Comparison of ENCODE assay signal across 11 cellular contexts in the genomic region with DNA sequence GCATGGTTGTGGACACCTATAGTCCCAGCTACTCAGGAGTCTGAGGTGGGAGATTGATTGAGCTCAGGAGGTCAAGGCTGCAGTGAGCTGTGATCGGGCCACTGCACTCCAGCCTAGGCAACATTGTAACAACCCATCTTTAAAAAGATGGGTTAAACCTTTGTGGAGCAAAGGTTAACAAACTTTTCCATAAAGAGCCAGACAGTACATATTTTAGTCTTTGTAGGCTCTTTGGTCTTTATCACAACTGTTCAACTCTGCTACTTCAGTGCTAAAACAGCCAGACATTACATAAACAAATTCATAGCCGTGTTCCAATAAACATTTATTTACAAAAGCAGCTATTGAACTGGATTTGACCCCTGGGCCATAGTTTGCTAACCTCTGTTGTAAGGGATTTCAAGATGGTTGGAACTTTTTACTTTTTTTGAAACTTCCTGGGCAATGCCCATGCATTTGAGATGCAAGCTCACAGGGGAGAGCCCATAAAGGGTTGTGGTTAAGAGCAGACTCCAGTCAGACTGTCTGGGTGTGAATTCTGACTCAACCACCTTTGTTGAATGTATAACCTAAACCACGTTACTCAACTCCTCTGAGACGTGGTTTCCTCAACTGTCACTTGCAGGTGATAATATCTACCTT. TPM values are rescaled to one million over a fixed set of nuclear protein-coding genes. Genes with fewer than 3 reads are reported as not detected.
DNase-seq lines count a peak whose midpoint lies in the region; ATAC-seq and TF ChIP-seq lines count a peak whose summit lies in the region.
"Had no signal": no experiment of that assay in that cellular context is flagged by ENCODE, and none has a peak within 500 bp of the region (broad histone marks: within the 10 kb centered on the region; RNA-seq: fewer than 3 reads in every experiment).

No MANE protein-coding gene starts in this region.

- no peaks in the 10 kb centered on the region for H3K36me3 ChIP-seq in testis (ENCODE audit: low read depth, missing control alignments)

- intact Hi-C loops in testis (cut with DNase I; ENCODE audit: low total_unique reads), result no loop called here

- H3K9me3 ChIP-seq in testis, result no peaks in the 10 kb centered on the region

- no peak overlapping the region for H3K4me3 Mint-ChIP-seq in progenitor cell of endocrine pancreas (ENCODE audit: low read depth)
- H3K4me3 Mint-ChIP-seq: activated naive CD8-positive, alpha-beta T cell had no signal

- peaks cover 2% of the 10 kb centered on the region for H3K4me1 Mint-ChIP-seq in progenitor cell of endocrine pancreas (ENCODE audit: low read depth)

- no peak for TF ChIP-seq POLR2A in testis (IDR thresholded peaks at IDR 0.05)

- H3K27me3 ChIP-seq in testis, result no peaks in the 10 kb centered on the region

- no peak overlapping the region for H3K27ac Mint-ChIP-seq in progenitor cell of endocrine pancreas
- H3K27ac Mint-ChIP-seq: activated naive CD8-positive, alpha-beta T cell had no signal

- no peaks in the 10 kb centered on the region for H3K9me3 Mint-ChIP-seq in progenitor cell of endocrine pancreas (ENCODE audit: low read depth)

- peaks cover 27% of the 10 kb centered on the region for H3K36me3 Mint-ChIP-seq in progenitor cell of endocrine pancreas (ENCODE audit: insufficient read depth)
- H3K36me3 Mint-ChIP-seq: activated naive CD8-positive, alpha-beta T cell had no signal

- H3K27ac ChIP-seq in testis, result peak overlapping the region in 1 of 2 donors; percentile 14

- H3K4me1 ChIP-seq in testis, result peaks cover 9% of the 10 kb centered on the region

- peak; percentile 30 for ATAC-seq in HG03457 (IDR thresholded peaks at IDR 0.05; ENCODE audit: unreplicated experiment)

- H3K27me3 Mint-ChIP-seq in progenitor cell of endocrine pancreas, result no peaks in the 10 kb centered on the region
- H3K27me3 Mint-ChIP-seq: activated naive CD8-positive, alpha-beta T cell had no signal

- TF ChIP-seq CTCF in testis (IDR thresholded peaks at IDR 0.05) (no peak), progenitor cell of endocrine pancreas (IDR thresholded peaks at IDR 0.05; ENCODE audit: unreplicated experiment) (no peak)

- peak; percentile 47 to 49 for DNase-seq in activated CD4-positive, alpha-beta T cell treated with anti-CD3 and anti-CD28 coated beads for 4 hours
- no peak for DNase-seq in activated CD4-positive, alpha-beta T cell treated with anti-CD3 and anti-CD28 coated beads for 1 hour
- DNase-seq in amniotic epithelial cell (ENCODE audit: low read depth) (peak; percentile 75), testis (no peak), NCI-H128 (lab: John Stamatoyannopoulos, UW; ENCODE audit: unreplicated experiment) (no peak), progenitor cell of endocrine pancreas (ENCODE audit: low spot score, unreplicated experiment) (no peak)
- DNase-seq in stimulated activated CD8-positive, alpha-beta memory T cell treated with anti-CD3 and anti-CD28 coated beads, Interleukin-12 subunit alpha, Interleukin-12 subunit beta, amount 100 ng/mL, for 1 hour (ENCODE audit: low read depth), result peak; percentile 13

- WGBS in testis, 2 donors, result 47 to 57% methylated on average over 4 of the region's 4 CpGs

- H3K4me3 ChIP-seq in testis, result no peak overlapping the region

RNA-seq across cellular contexts. Expression of gene INAVA, which starts 10.8 kb away (rescaled TPM):
- 1 to 10 TPM; 2.3 to 5.8 TPM for total RNA-seq in testis
- polyA plus RNA-seq in testis (ENCODE audit: insufficient read depth, low read depth, low replicate concordance), result 1.5 TPM
- total RNA-seq in progenitor cell of endocrine pancreas, result 82.9 and 84.2 TPM in 2 replicates
- total RNA-seq: lung microvascular endothelial cell had no signal

RNA-seq across cellular contexts. Expression of gene GPR25, which starts 32.8 kb away (rescaled TPM):
- under 1 TPM in 1 of 2 donors, not detected in 1; 0.87 TPM for total RNA-seq in testis
- not detected for polyA plus RNA-seq in testis (ENCODE audit: insufficient read depth, low read depth, low replicate concordance)
- total RNA-seq in progenitor cell of endocrine pancreas, result not detected in 2 replicates
- total RNA-seq: lung microvascular endothelial cell had no signal
- polyA plus RNA-seq: AG04450 had no signal

Comparison
In these comparisons a context has a peak if more than half of its experiments do, and no peak if none do; other contexts are left out.
1. DNase-seq: peak in activated CD4-positive, alpha-beta T cell treated with anti-CD3 and anti-CD28 coated beads for 4 hours (2 of 2), amniotic epithelial cell (single experiment) and stimulated activated CD8-positive, alpha-beta memory T cell treated with anti-CD3 and anti-CD28 coated beads, Interleukin-12 subunit alpha, Interleukin-12 subunit beta, amount 100 ng/mL, for 1 hour (single experiment); none in activated CD4-positive, alpha-beta T cell treated with anti-CD3 and anti-CD28 coated beads for 1 hour (single experiment), testis (single experiment), NCI-H128 (single experiment) and progenitor cell of endocrine pancreas (single experiment).
2. RNA of gene INAVA, which starts 10.8 kb away (total RNA-seq): 82.9 to 84.2 TPM in progenitor cell of endocrine pancreas; 2.3 to 5.8 TPM in testis; every median in the first group is over 10 times any median in the second.